Comparison of ENCODE assay signal across 21 cellular contexts in the genomic region with DNA sequence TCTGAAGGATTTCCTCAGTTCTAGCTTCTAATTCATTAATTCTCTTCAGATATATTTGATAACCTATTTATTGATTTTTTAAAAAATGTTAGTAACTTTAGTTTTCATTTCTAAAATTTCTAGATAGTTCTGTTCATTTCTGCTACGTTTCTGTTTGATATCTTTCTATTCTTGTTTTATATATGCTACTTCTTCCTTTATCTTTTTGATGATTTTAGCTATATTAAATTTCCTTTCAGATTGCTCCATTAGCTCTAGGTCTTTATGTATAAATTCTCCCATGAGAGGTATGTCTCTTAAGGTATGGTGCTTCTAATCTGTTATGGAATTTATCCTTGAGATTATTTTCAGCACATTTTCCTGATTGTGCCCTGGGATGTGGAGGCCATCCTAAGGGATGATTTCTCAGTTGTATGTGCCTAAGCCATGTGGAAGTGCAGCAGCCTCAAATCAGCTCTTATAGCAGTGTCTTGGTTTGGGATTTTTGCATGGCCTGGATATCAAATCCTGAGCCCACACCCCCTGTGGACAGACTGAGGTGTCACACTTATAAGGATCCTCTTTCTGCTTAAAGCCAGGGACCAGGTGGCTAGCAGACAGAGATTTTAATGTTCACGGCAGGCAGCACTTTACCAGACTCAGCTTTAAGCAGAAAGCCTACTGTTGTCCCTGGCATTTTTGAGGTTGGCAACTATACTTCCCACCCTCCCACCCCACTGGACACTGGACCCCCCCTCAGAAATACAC. TPM values are rescaled to one million over a fixed set of nuclear protein-coding genes. Genes with fewer than 3 reads are reported as not detected.
A peak's percentile ranks its signal among the peaks of the same experiment; 100 is the strongest.
DNase-seq lines count a peak whose midpoint lies in the region; ATAC-seq, FAIRE-seq and TF ChIP-seq lines count a peak whose summit lies in the region.
"Had no signal": no experiment of that assay in that cellular context is flagged by ENCODE, and none has a peak within 500 bp of the region (broad histone marks: within the 10 kb centered on the region; RNA-seq: fewer than 3 reads in every experiment).

No MANE protein-coding gene starts in this region.

- H4K20me1 ChIP-seq in osteoblast (ENCODE audit: insufficient read depth, low read length): no peaks in the 10 kb centered on the region
- H4K20me1 ChIP-seq: BLaER1 had no signal

- DNase-seq in brain microvascular endothelial cell: no peak
- DNase-seq in osteoblast (ENCODE audit: insufficient read length, low spot score, missing footprints): peak; percentile 50
- DNase-seq in kidney: no peak
- no peak for DNase-seq in activated T-cell treated with anti-CD3 and anti-CD28 coated beads, Interleukin-2, amount 50 U/mL, for 1 hour
- DNase-seq: Caco-2; CD4-positive, CD25-positive, alpha-beta regulatory T cell; CD8-positive, alpha-beta T cell; DMS153; DND-41; GOT3 had no signal

- H3K4me1 ChIP-seq in HEK293 (ENCODE audit: control insufficient read depth, insufficient read depth, low read length): no peaks in the 10 kb centered on the region
- no peaks in the 10 kb centered on the region for H3K4me1 ChIP-seq in osteoblast (ENCODE audit: insufficient read depth, low read length)
- H3K4me1 ChIP-seq in kidney (ENCODE audit: control insufficient read depth in 1 of 2, insufficient read depth in 1 of 2, low read depth in 1 of 2, low read length in 2 of 2): peaks cover 0 to 3% of the 10 kb centered on the region in 2 donors
- H3K4me1 ChIP-seq: Caco-2 had no signal

- in situ Hi-C loops in brain microvascular endothelial cell (cut with HindIII; ENCODE audit: low pct_ligation_motif_present, low sequenced_read_pairs): no loop called here

- TF ChIP-seq CTCF in HEK293 (tag by site-specific recombination; IDR thresholded peaks at IDR 0.05) (no peak), brain microvascular endothelial cell (IDR thresholded peaks at IDR 0.05; ENCODE audit: low read depth, low read length, missing control alignments) (peak; percentile 2), osteoblast (IDR thresholded peaks at IDR 0.05; ENCODE audit: extremely low read depth, low read depth, low read length) (no peak), kidney (IDR thresholded peaks at IDR 0.05; ENCODE audit: borderline replicate concordance, extremely low read depth, insufficient read depth) (no peak)

- CTCF ChIA-PET in HEK293 (lab: Yijun Ruan, JAX): interaction anchor here (0.7 to 7.0 kb wide), 4 partner anchors 21 to 174 kb away, joined by 3 to 75 read pairs (median 18); no protein-coding TSS in a partner anchor

- no peak overlapping the region for H3K4me2 ChIP-seq in osteoblast (ENCODE audit: insufficient read depth, low read length)
- H3K4me2 ChIP-seq: BLaER1 had no signal

- no peak overlapping the region for H2AFZ ChIP-seq in osteoblast (ENCODE audit: low read length)

- H3K79me2 ChIP-seq in osteoblast (ENCODE audit: insufficient read depth, low read length): no peaks in the 10 kb centered on the region

- H3K4me3 ChIP-seq in HEK293 (ENCODE audit: low read depth, low read length): no peak overlapping the region
- no peak overlapping the region for H3K4me3 ChIP-seq in brain microvascular endothelial cell (ENCODE audit: low read depth, low read length)
- no peak overlapping the region for H3K4me3 ChIP-seq in osteoblast (ENCODE audit: insufficient read depth, low read length)
- no peak overlapping the region for H3K4me3 ChIP-seq in kidney (ENCODE audit: low read length in 2 of 2)
- H3K4me3 ChIP-seq: BLaER1, HAP-1 had no signal

- H3K36me3 ChIP-seq in HEK293 (ENCODE audit: control insufficient read depth in 2 of 2, insufficient read depth in 1 of 2, low read length in 2 of 2): peaks cover 0 to 10% of the 10 kb centered on the region in 2 experiments; a peak in 1 of 3 replicates
- H3K36me3 ChIP-seq in brain microvascular endothelial cell (replicated peaks): no peaks in the 10 kb centered on the region
- H3K36me3 ChIP-seq in osteoblast (ENCODE audit: insufficient read depth, low read length): no peaks in the 10 kb centered on the region
- H3K36me3 ChIP-seq in kidney (ENCODE audit: control insufficient read depth in 1 of 2, insufficient read depth in 2 of 2, low read length in 2 of 2): no peaks in the 10 kb centered on the region

- intact Hi-C loops in kidney (cut with DNase I): no loop called here

- POLR2A ChIA-PET in HEK293 (lab: Yijun Ruan, JAX): no interaction called here

- H3K9ac ChIP-seq in kidney (ENCODE audit: low read length in 2 of 2): no peak overlapping the region
- H3K9ac ChIP-seq: BLaER1 had no signal

- ATAC-seq in GM21526 (IDR thresholded peaks at IDR 0.05; ENCODE audit: low FRiP score, unreplicated experiment): no peak
- ATAC-seq: CD8-positive, alpha-beta T cell had no signal

- H3K27me3 ChIP-seq in brain microvascular endothelial cell (replicated peaks) (no peaks in the 10 kb centered on the region), osteoblast (ENCODE audit: insufficient read depth, low read length) (peaks cover 7% of the 10 kb centered on the region)

- no peak overlapping the region for H3K27ac ChIP-seq in HEK293 (ENCODE audit: extremely low read depth, low read depth, low read length)
- H3K27ac ChIP-seq in brain microvascular endothelial cell: no peak overlapping the region
- no peak overlapping the region for H3K27ac ChIP-seq in osteoblast (ENCODE audit: low read depth, low read length)
- no peak overlapping the region for H3K27ac ChIP-seq in kidney (ENCODE audit: low read depth in 2 of 2, low read length in 2 of 2)
- H3K27ac ChIP-seq: 22Rv1, BLaER1, C4-2B had no signal

- H3K9me3 ChIP-seq in HEK293 (ENCODE audit: control insufficient read depth, insufficient read depth, low read depth, low read length) (no peaks in the 10 kb centered on the region), osteoblast (ENCODE audit: low read depth, low read length) (no peaks in the 10 kb centered on the region), kidney (ENCODE audit: control insufficient read depth in 1 of 2, low read length in 2 of 2) (no peaks in the 10 kb centered on the region)
- H3K9me3 ChIP-seq: Caco-2 had no signal

- no peak for FAIRE-seq in kidney (lab: Jason Lieb, UNC)
- FAIRE-seq: A204.1, G401.6, GM12892, H54 had no signal

TF ChIP-seq in HEK293, 187 proteins besides CTCF, POLR2A, EP300 and RAD21:
- no peak for TF ChIP-seq FEZF1 (tag by site-specific recombination; IDR thresholded peaks at IDR 0.05)
- no peak for TF ChIP-seq HOXD13 (CRISPR knock-in tag; IDR thresholded peaks at IDR 0.05; ENCODE audit: borderline replicate concordance)
- no peak for TF ChIP-seq ZNF132 (tag by site-specific recombination; IDR thresholded peaks at IDR 0.05; ENCODE audit: borderline replicate concordance)
- TF ChIP-seq, protein P1, sequence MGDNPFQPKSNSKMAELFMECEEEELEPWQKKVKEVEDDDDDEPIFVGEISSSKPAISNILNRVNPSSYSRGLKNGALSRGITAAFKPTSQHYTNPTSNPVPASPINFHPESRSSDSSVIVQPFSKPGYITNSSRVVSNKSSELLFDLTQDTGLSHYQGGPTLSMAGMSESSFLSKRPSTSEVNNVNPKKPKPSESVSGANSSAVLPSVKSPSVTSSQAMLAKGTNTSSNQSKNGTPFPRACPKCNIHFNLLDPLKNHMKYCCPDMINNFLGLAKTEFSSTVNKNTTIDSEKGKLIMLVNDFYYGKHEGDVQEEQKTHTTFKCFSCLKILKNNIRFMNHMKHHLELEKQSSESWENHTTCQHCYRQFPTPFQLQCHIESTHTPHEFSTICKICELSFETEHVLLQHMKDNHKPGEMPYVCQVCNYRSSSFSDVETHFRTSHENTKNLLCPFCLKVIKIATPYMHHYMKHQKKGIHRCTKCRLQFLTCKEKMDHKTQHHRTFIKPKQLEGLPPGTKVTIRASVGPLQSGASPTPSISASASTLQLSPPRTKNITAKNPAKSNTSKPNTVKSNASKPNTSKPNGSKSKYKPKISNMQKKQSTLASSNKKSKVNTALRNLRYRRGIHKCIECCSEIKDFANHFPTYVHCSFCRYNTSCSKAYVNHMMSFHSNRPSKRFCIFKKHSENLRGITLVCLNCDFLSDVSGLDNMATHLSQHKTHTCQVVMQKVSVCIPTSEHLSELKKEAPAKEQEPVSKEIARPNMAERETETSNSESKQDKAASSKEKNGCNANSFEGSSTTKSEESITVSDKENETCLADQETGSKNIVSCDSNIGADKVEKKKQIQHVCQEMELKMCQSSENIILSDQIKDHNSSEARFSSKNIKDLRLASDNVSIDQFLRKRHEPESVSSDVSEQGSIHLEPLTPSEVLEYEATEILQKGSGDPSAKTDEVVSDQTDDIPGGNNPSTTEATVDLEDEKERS (tag by site-specific recombination; IDR thresholded peaks at IDR 0.05): 0 out of 2 replicates have a peak, but pooled peaks have one; percentile 62
- TF ChIP-seq ZNF157 (tag by site-specific recombination; IDR thresholded peaks at IDR 0.05): no peak
- TF ChIP-seq ZNF175 (tag by site-specific recombination; IDR thresholded peaks at IDR 0.05): no peak
- no peak for TF ChIP-seq ZNF311 (tag by site-specific recombination; IDR thresholded peaks at IDR 0.05; ENCODE audit: borderline replicate concordance)
- TF ChIP-seq SETDB1 (IDR thresholded peaks at IDR 0.05; ENCODE audit: insufficient read length, low read length): peak; percentile 75

RNA-seq across cellular contexts. Expression of a gene that starts 6.2 kb away (rescaled TPM):
- total RNA-seq in osteoblast (not detected in 2 replicates), kidney (1.2 TPM)
- 0.65 TPM for polyA plus RNA-seq in kidney (ENCODE audit: insufficient read depth, low read depth, low replicate concordance)
- polyA plus RNA-seq: AG04450 had no signal
